In genomic region chr15:73921257-73921890, GRCh38 we compare ENCODE assay signal across 16 cellular contexts. TPM values are rescaled to one million over a fixed set of nuclear protein-coding genes. Genes with fewer than 3 reads are reported as not detected.
DNase-seq lines count a peak whose midpoint lies in the region; ATAC-seq and TF ChIP-seq lines count a peak whose summit lies in the region.
"Had no signal": no experiment of that assay in that cellular context is flagged by ENCODE, and none has a peak within 500 bp of the region (broad histone marks: within the 10 kb centered on the region; RNA-seq: fewer than 3 reads in every experiment).

No MANE protein-coding gene starts in this region.

- H3K4me1 ChIP-seq in neuronal stem cell (ENCODE audit: control insufficient read depth in 2 of 2, insufficient read depth in 1 of 2, low read depth in 1 of 2, low read length in 2 of 2) = peaks cover 35 to 37% of the 10 kb centered on the region in 2 donors

- peak overlapping the region; percentile 94 for H2AFZ ChIP-seq in neuronal stem cell (ENCODE audit: low read length)

- H3K36me3 ChIP-seq in neuronal stem cell (replicated peaks in 1 of 2; ENCODE audit: control insufficient read depth in 2 of 2, insufficient read depth in 2 of 2, low read length in 2 of 2) = no peaks in the 10 kb centered on the region
- H3K36me3 ChIP-seq in H7 (replicated peaks; ENCODE audit: control insufficient read depth, insufficient read depth, low read length) = peaks cover 2% of the 10 kb centered on the region
- H3K36me3 ChIP-seq: tibial nerve had no signal

- no peak overlapping the region for H2AK5ac ChIP-seq in neuronal stem cell (ENCODE audit: low read depth, low read length)

- WGBS in neuronal stem cell (ENCODE audit: extremely low coverage in 2 of 2, insufficient read length in 2 of 2, insufficient replicate concordance in 1 of 2), 2 donors = no CpG with 5 or more reads among the region's 3 CpGs

- peak overlapping the region; percentile 31 for H3K9ac ChIP-seq in neuronal stem cell (ENCODE audit: low read depth, low read length, poor library complexity)

- no peak for DNase-seq in activated CD4-positive, alpha-beta T cell treated with anti-CD3 and anti-CD28 coated beads, Interleukin-2, amount 10 ng/mL, durations not matched to agents 24 days and 14 days
- DNase-seq in activated CD4-positive, alpha-beta T cell treated with anti-CD3 and anti-CD28 coated beads, Interleukin-2, amount 50 U/mL, for 4 hours = no peak
- DNase-seq in M059J (ENCODE audit: low read depth) (peak; percentile 43), coronary artery (ENCODE audit: low spot score) (no peak), neuronal stem cell (ENCODE audit: low spot score) (no peak), H7 (no peak), globus pallidus (ENCODE audit: low spot score) (no peak)
- DNase-seq: cerebellar nuclear complex, GOT3, NCI-H1417 treated with DMSO at 0.1 percent for 48 hours, NCI-H526 treated with DMSO at 0.1 percent for 48 hours had no signal

- H2BK5ac ChIP-seq in neuronal stem cell (ENCODE audit: low read length) = no peak overlapping the region

- H3K4me3 ChIP-seq in coronary artery = no peak overlapping the region
- H3K4me3 ChIP-seq in neuronal stem cell (ENCODE audit: low read length in 2 of 2) = no peak overlapping the region
- no peak overlapping the region for H3K4me3 ChIP-seq in H7 (ENCODE audit: insufficient read depth, low read depth, low read length)
- H3K4me3 ChIP-seq: A549, GM12878, tibial nerve had no signal

- H3K27ac ChIP-seq in coronary artery (peak overlapping the region; percentile 95 to 96), neuronal stem cell (replicated peaks; ENCODE audit: low read length) (no peak overlapping the region)
- H3K27ac ChIP-seq: A549 had no signal

- H3K23ac ChIP-seq in neuronal stem cell (ENCODE audit: low read depth, low read length, poor library complexity) = peak overlapping the region; percentile 56

- H3K9me3 ChIP-seq in neuronal stem cell (replicated peaks in 1 of 2; ENCODE audit: control insufficient read depth in 2 of 2, insufficient read depth in 1 of 2, low read depth in 1 of 2, low read length in 2 of 2) = peaks cover 3 to 6% of the 10 kb centered on the region in 2 donors
- H3K9me3 ChIP-seq: A549, tibial nerve had no signal

- H2BK12ac ChIP-seq in neuronal stem cell (ENCODE audit: low read length) = no peak overlapping the region

- ATAC-seq in HG02642 (IDR thresholded peaks at IDR 0.05; ENCODE audit: poor library complexity, unreplicated experiment) = no peak
- ATAC-seq: A549, sciatic nerve had no signal

- no peak overlapping the region for H2BK15ac ChIP-seq in neuronal stem cell (ENCODE audit: low read length)

- H3K27me3 ChIP-seq in neuronal stem cell (ENCODE audit: control insufficient read depth in 3 of 3, insufficient read depth in 3 of 3, low read depth in 1 of 3, low read length in 3 of 3) = peaks cover 0 to 12% (median 2%) of the 10 kb centered on the region in 3 experiments
- no peaks in the 10 kb centered on the region; the same call in none of the 2 replicates for H3K27me3 ChIP-seq in H7 (ENCODE audit: control insufficient read depth, insufficient read depth, low read length)
- H3K27me3 ChIP-seq: tibial nerve had no signal

- no peak overlapping the region for H3K14ac ChIP-seq in neuronal stem cell (ENCODE audit: low read length)

- peaks cover 18% of the 10 kb centered on the region for H3K36me3 Mint-ChIP-seq in activated CD4-positive, alpha-beta T cell treated with anti-CD3 and anti-CD28 coated beads, Interleukin-2, amount 10 ng/mL, durations not matched to agents 24 days and 14 days (ENCODE audit: low read depth)

- peaks cover 3% of the 10 kb centered on the region for H3K79me1 ChIP-seq in neuronal stem cell (ENCODE audit: low read depth, low read length)

- H3K27me3 Mint-ChIP-seq in activated CD4-positive, alpha-beta T cell treated with anti-CD3 and anti-CD28 coated beads, Interleukin-2, amount 10 ng/mL, durations not matched to agents 24 days and 14 days = peaks cover 6% of the 10 kb centered on the region

- no peak overlapping the region for H4K8ac ChIP-seq in neuronal stem cell (ENCODE audit: low read depth, low read length)

- peak overlapping the region; percentile 23 for H3K27ac Mint-ChIP-seq in activated CD4-positive, alpha-beta T cell treated with anti-CD3 and anti-CD28 coated beads, Interleukin-2, amount 10 ng/mL, durations not matched to agents 24 days and 14 days

- H4K91ac ChIP-seq in neuronal stem cell (ENCODE audit: low read depth, low read length, poor library complexity) = no peak overlapping the region

- no peak overlapping the region for H3K4me3 Mint-ChIP-seq in activated CD4-positive, alpha-beta T cell treated with anti-CD3 and anti-CD28 coated beads, Interleukin-2, amount 10 ng/mL, durations not matched to agents 24 days and 14 days

- H3K4me2 ChIP-seq in neuronal stem cell (ENCODE audit: insufficient read depth, low read length, poor library complexity, severe bottlenecking) = no peak overlapping the region
- H3K4me2 ChIP-seq: A549 had no signal

- peaks cover 43% of the 10 kb centered on the region for H3K4me1 Mint-ChIP-seq in activated CD4-positive, alpha-beta T cell treated with anti-CD3 and anti-CD28 coated beads, Interleukin-2, amount 10 ng/mL, durations not matched to agents 24 days and 14 days

- intact Hi-C loops in activated CD4-positive, alpha-beta T cell treated with anti-CD3 and anti-CD28 coated beads, Interleukin-2, amount 10 ng/mL, durations not matched to agents 24 days and 14 days (cut with micrococcal nuclease) = no loop called here

- no peak for TF ChIP-seq CTCF in coronary artery (IDR thresholded peaks at IDR 0.05)

- H3K9me3 Mint-ChIP-seq in activated CD4-positive, alpha-beta T cell treated with anti-CD3 and anti-CD28 coated beads, Interleukin-2, amount 10 ng/mL, durations not matched to agents 24 days and 14 days = peaks cover 17% of the 10 kb centered on the region

- H3K18ac ChIP-seq in neuronal stem cell (ENCODE audit: low read length) = no peak overlapping the region

- H3K4ac ChIP-seq in neuronal stem cell (ENCODE audit: low read length) = peak overlapping the region; percentile 39

- no peak overlapping the region for H2BK120ac ChIP-seq in neuronal stem cell (ENCODE audit: low read depth, low read length)

RNA-seq across cellular contexts. Expression of gene LOXL1, which starts 4.9 kb away (rescaled TPM):
- 0.49 and 0.88 TPM in 2 replicates for total RNA-seq in activated CD4-positive, alpha-beta T cell treated with anti-CD3 and anti-CD28 coated beads, Interleukin-2, amount 10 ng/mL, durations not matched to agents 24 days and 14 days
- 120 and 189 TPM in 2 replicates for total RNA-seq in M059J (2014; rRNA removed; shearing (Covaris generic))
- 67.0 TPM for polyA plus RNA-seq in neuronal stem cell (2013, experiment 1 of 2)
- 68.3 TPM for polyA plus RNA-seq in neuronal stem cell (2013, experiment 2 of 2)
- total RNA-seq in H7 (2014; rRNA removed; shearing (Covaris generic)) = 11.8 and 18.4 TPM in 2 replicates

RNA-seq across cellular contexts. Expression of gene TBC1D21, which starts 48.0 kb away (rescaled TPM):
- total RNA-seq in activated CD4-positive, alpha-beta T cell treated with anti-CD3 and anti-CD28 coated beads, Interleukin-2, amount 10 ng/mL, durations not matched to agents 24 days and 14 days = not detected in 2 replicates
- not detected in 2 replicates for total RNA-seq in M059J (2014; rRNA removed; shearing (Covaris generic))
- polyA plus RNA-seq in neuronal stem cell (2013, experiment 1 of 2) = not detected
- not detected for polyA plus RNA-seq in neuronal stem cell (2013, experiment 2 of 2)
- not detected in 2 replicates for total RNA-seq in H7 (2014; rRNA removed; shearing (Covaris generic))
- total RNA-seq: GM12878, sciatic nerve, tibial nerve had no signal
- polyA plus RNA-seq: A549, GM12878 had no signal
